In genomic region chr13:107956889-107957288, GRCh38 we compare ENCODE assay signal across 1 cellular context.
TF ChIP-seq lines count a peak whose summit lies in the region.

No MANE protein-coding gene starts in this region.

TF ChIP-seq in GM23338, 12 proteins besides CTCF, POLR2A, EP300 and RAD21 (continued from another document):
- TF ChIP-seq ZNF462 (CRISPR knock-in tag; IDR thresholded peaks at IDR 0.05) (no peak), JUNB (IDR thresholded peaks at IDR 0.05; ENCODE audit: unreplicated experiment) (no peak), EZH2phosphoT487 (IDR thresholded peaks at IDR 0.05; ENCODE audit: unreplicated experiment) (no peak), ZNF331 (CRISPR knock-in tag; IDR thresholded peaks at IDR 0.05; ENCODE audit: low read depth) (no peak)
